19 cellular contexts compared by ENCODE assay signal in genomic region chr7:67343566-67343965, GRCh38.
DNase-seq lines count a peak whose midpoint lies in the region; ATAC-seq and TF ChIP-seq lines count a peak whose summit lies in the region.
"Had no signal": no experiment of that assay in that cellular context is flagged by ENCODE, and none has a peak within 500 bp of the region (broad histone marks: within the 10 kb centered on the region; RNA-seq: fewer than 3 reads in every experiment).

No MANE protein-coding gene starts in this region.

- ATAC-seq in GM21786 (IDR thresholded peaks at IDR 0.05; ENCODE audit: unreplicated experiment) (no peak), T-cell (replicated peaks in 1 of 4) (no peak)
- ATAC-seq: Panc1 had no signal

- H3K4me3 Mint-ChIP-seq in MCF 10A (ENCODE audit: unreplicated experiment) (no peak overlapping the region), T-cell (no peak overlapping the region)
- H3K4me3 Mint-ChIP-seq: CD4-positive, alpha-beta memory T cell; IgD-negative memory B cell; neural crest cell had no signal

- H3K27ac Mint-ChIP-seq in MCF 10A (ENCODE audit: low read depth, unreplicated experiment) (no peak overlapping the region), T-cell (no peak overlapping the region)
- H3K27ac Mint-ChIP-seq: IgD-negative memory B cell had no signal

- H3K36me3 Mint-ChIP-seq in MCF 10A (ENCODE audit: insufficient read depth, unreplicated experiment) (peaks cover 37% of the 10 kb centered on the region), T-cell (peaks cover 60% of the 10 kb centered on the region)

- POLR2A ChIA-PET in MCF 10A (lab: Yijun Ruan, JAX) (no interaction called here), T-cell (lab: Charles Lee) (interaction anchor here in 1 of 2 donors (0.6 kb wide), 1 partner anchor 141 kb away, joined by 3 read pairs; no protein-coding TSS in a partner anchor)

- no peaks in the 10 kb centered on the region for H3K4me1 Mint-ChIP-seq in MCF 10A (ENCODE audit: insufficient read depth, unreplicated experiment)
- H3K4me1 Mint-ChIP-seq in T-cell, result peaks cover 0 to 6% (median 0%) of the 10 kb centered on the region in 3 donors
- H3K4me1 Mint-ChIP-seq: IgD-negative memory B cell, neural crest cell had no signal

- BruUV-seq in MCF 10A (replicated peaks; lab: Mats Ljungman, UMichigan), result no TSS peak

- intact Hi-C loops in MCF 10A (cut with micrococcal nuclease), result no loop called here

- H3K9me3 Mint-ChIP-seq in MCF 10A (ENCODE audit: unreplicated experiment) (no peaks in the 10 kb centered on the region), T-cell (peaks cover 0 to 7% (median 0%) of the 10 kb centered on the region in 3 donors)
- H3K9me3 Mint-ChIP-seq: neural crest cell had no signal

- no peak for TF ChIP-seq CTCF in MCF 10A (IDR thresholded peaks at IDR 0.05; ENCODE audit: unreplicated experiment)

- CTCF ChIA-PET in MCF 10A (lab: Yijun Ruan, JAX), result interaction anchor here (0.6 kb wide), 1 partner anchor 289 kb away, joined by 3 read pairs; no protein-coding TSS in a partner anchor
- CTCF ChIA-PET in T-cell (lab: Charles Lee), result no interaction called here

- no peaks in the 10 kb centered on the region for H3K27me3 Mint-ChIP-seq in MCF 10A (ENCODE audit: insufficient read depth, unreplicated experiment)
- no peaks in the 10 kb centered on the region for H3K27me3 Mint-ChIP-seq in T-cell
- H3K27me3 Mint-ChIP-seq: CD4-positive, alpha-beta memory T cell; IgD-negative memory B cell had no signal

- DNase-seq in COLO668 (lab: John Stamatoyannopoulos, UW; ENCODE audit: unreplicated experiment), result peak; percentile 67
- peak; percentile 63 for DNase-seq in NCI-H146 (lab: John Stamatoyannopoulos, UW)
- DNase-seq in NCI-H774 (lab: John Stamatoyannopoulos, UW), result peak; percentile 52
- DNase-seq in left kidney (ENCODE audit: low read depth, low spot score), result peak; percentile 40
- DNase-seq in MCF 10A (ENCODE audit: unreplicated experiment), result no peak
- DNase-seq in T-cell, result no peak
- no peak for DNase-seq in kidney glomerular epithelial cell (lab: John Stamatoyannopoulos, UW)
- DNase-seq: activated CD4-positive, alpha-beta T cell treated with anti-CD3 and anti-CD28 coated beads for 48 hours; activated gamma-delta T cell treated with Interleukin-2 at 50 U/mL for 16 hours; CD4-positive, alpha-beta memory T cell; cerebellar nuclear complex; effector memory CD4-positive, alpha-beta T cell; mesendoderm; NCI-H510A treated with DMSO at 0.1 percent for 48 hours; stomach had no signal

Comparison
In these comparisons a context has a peak if more than half of its experiments do, and no peak if none do; other contexts are left out.
1. DNase-seq: peak in COLO668 (single experiment), NCI-H146 (single experiment), NCI-H774 (single experiment) and left kidney (single experiment); none in MCF 10A (single experiment), T-cell (0 of 34) and kidney glomerular epithelial cell (single experiment).